8 cellular contexts compared by ENCODE assay signal in genomic region chr1:22930235-22930912, GRCh38. TPM values are rescaled to one million over a fixed set of nuclear protein-coding genes. Genes with fewer than 3 reads are reported as not detected.
DNase-seq lines count a peak whose midpoint lies in the region; ATAC-seq, FAIRE-seq and TF ChIP-seq lines count a peak whose summit lies in the region.

No MANE protein-coding gene starts in this region.

- FAIRE-seq in bronchial epithelial cell (lab: Jason Lieb, UNC): no peak

- H3K9me3 Mint-ChIP-seq in stimulated activated naive B cell treated with anti-CD40 and anti-IgM and Interleukin-4, amounts not matched to agents 10 μg/mL and 1 μg/mL and 100 μg/mL, for 72 hours: peaks cover 0 to 2% of the 10 kb centered on the region in 2 donors

- H3K4me3 Mint-ChIP-seq in stimulated activated naive B cell treated with anti-CD40 and anti-IgM and Interleukin-4, amounts not matched to agents 10 μg/mL and 1 μg/mL and 100 μg/mL, for 72 hours: no peak overlapping the region

- H3K4me3 ChIP-seq in AG10803 (ENCODE audit: low read length) (no peak overlapping the region), bronchial epithelial cell (ENCODE audit: low read depth, low read length) (no peak overlapping the region)

- H3K27me3 Mint-ChIP-seq in stimulated activated naive B cell treated with anti-CD40 and anti-IgM and Interleukin-4, amounts not matched to agents 10 μg/mL and 1 μg/mL and 100 μg/mL, for 72 hours: peaks cover 19 to 35% of the 10 kb centered on the region in 2 donors

- TF ChIP-seq CTCF in AG10803 (conservative IDR thresholded peaks at IDR 0.05; ENCODE audit: low read length) (peak; percentile 90), bronchial epithelial cell (IDR thresholded peaks at IDR 0.05; ENCODE audit: insufficient read depth, low read length, severe bottlenecking) (peak; percentile 76)

- H3K4me1 Mint-ChIP-seq in stimulated activated naive B cell treated with anti-CD40 and anti-IgM and Interleukin-4, amounts not matched to agents 10 μg/mL and 1 μg/mL and 100 μg/mL, for 72 hours: no peaks in the 10 kb centered on the region

- ATAC-seq in stimulated activated naive B cell treated with anti-CD40 and anti-IgM and Interleukin-4, amounts not matched to agents 10 μg/mL and 1 μg/mL and 100 μg/mL, for 72 hours (replicated peaks): peak; percentile 41 to 44
- ATAC-seq in GM18867 (IDR thresholded peaks at IDR 0.05; ENCODE audit: unreplicated experiment) (no peak), GM18861 (IDR thresholded peaks at IDR 0.05; ENCODE audit: unreplicated experiment) (no peak)

- no peaks in the 10 kb centered on the region for H3K36me3 Mint-ChIP-seq in stimulated activated naive B cell treated with anti-CD40 and anti-IgM and Interleukin-4, amounts not matched to agents 10 μg/mL and 1 μg/mL and 100 μg/mL, for 72 hours

- H3K27me3 ChIP-seq in bronchial epithelial cell (ENCODE audit: control insufficient read depth, insufficient read depth, low read length): peaks cover 2% of the 10 kb centered on the region

- DNase-seq in AG10803 (ENCODE audit: low read depth) (peak; percentile 17), GM19238 (ENCODE audit: insufficient read length, low spot score) (peak; percentile 56), OCI-M1 (lab: John Stamatoyannopoulos, UW) (peak; percentile 75), bronchial epithelial cell (ENCODE audit: low read depth) (peak; percentile 10), kidney tubule cell (ENCODE audit: low spot score) (peak; percentile 31)
- DNase-seq in stimulated activated naive B cell treated with anti-CD40 and anti-IgM and Interleukin-4, amounts not matched to agents 10 μg/mL and 1 μg/mL and 100 μg/mL, for 72 hours: no peak

- no peak overlapping the region for H3K27ac Mint-ChIP-seq in stimulated activated naive B cell treated with anti-CD40 and anti-IgM and Interleukin-4, amounts not matched to agents 10 μg/mL and 1 μg/mL and 100 μg/mL, for 72 hours

- H3K36me3 ChIP-seq in bronchial epithelial cell (ENCODE audit: control insufficient read depth, insufficient read depth, low read length): no peaks in the 10 kb centered on the region

RNA-seq across cellular contexts. Expression of gene LACTBL1, which starts 42.3 kb away (rescaled TPM):
- not detected in 2 replicates for total RNA-seq in bronchial epithelial cell

Comparison
In these comparisons a context has a peak if more than half of its experiments do, and no peak if none do; other contexts are left out.
1. ATAC-seq: peak in stimulated activated naive B cell treated with anti-CD40 and anti-IgM and Interleukin-4, amounts not matched to agents 10 μg/mL and 1 μg/mL and 100 μg/mL, for 72 hours (2 of 2); none in GM18867 (single experiment) and GM18861 (single experiment).